Comparison of ENCODE assay signal across 14 cellular contexts in the genomic region with DNA sequence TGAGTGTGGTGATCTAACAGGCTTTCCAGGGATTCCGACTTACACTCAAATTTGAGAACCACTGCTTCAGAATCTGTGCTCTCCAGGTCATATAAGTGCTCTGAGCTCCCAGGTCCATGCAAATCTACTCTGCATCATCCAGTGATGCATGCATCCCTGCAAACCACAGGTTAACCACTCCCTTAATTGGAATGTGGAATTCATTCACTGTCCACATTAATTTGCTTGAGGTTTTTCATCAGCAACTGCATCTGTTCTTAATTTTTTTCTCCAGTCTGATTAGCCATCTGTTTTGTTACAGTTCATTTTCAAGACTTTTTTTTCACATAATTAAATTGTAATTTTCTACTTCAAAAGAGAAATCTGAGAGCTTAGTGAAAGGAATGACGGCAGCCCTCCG. TPM values are rescaled to one million over a fixed set of nuclear protein-coding genes. Genes with fewer than 3 reads are reported as not detected.
DNase-seq lines count a peak whose midpoint lies in the region; ATAC-seq and TF ChIP-seq lines count a peak whose summit lies in the region.
"Had no signal": no experiment of that assay in that cellular context is flagged by ENCODE, and none has a peak within 500 bp of the region (broad histone marks: within the 10 kb centered on the region; RNA-seq: fewer than 3 reads in every experiment).

No MANE protein-coding gene starts in this region.

- POLR2A ChIA-PET in HCT116 (lab: Charles Lee), result no interaction called here

- peaks cover 10% of the 10 kb centered on the region for H3K4me1 Mint-ChIP-seq in activated naive CD4-positive, alpha-beta T cell treated with anti-CD3 and anti-CD28 coated beads for 36 hours (ENCODE audit: low read depth)

- H3K4me1 ChIP-seq in HCT116 (ENCODE audit: control insufficient read depth in 1 of 2, insufficient read depth in 2 of 2, low read length in 2 of 2) (peaks cover 34 to 48% of the 10 kb centered on the region in 2 experiments), adipocyte (ENCODE audit: control insufficient read depth, insufficient read depth, low read length) (peaks cover 29% of the 10 kb centered on the region)
- H3K4me1 ChIP-seq: BE2C had no signal

- H3K9me3 ChIP-seq in HCT116 (ENCODE audit: control insufficient read depth in 1 of 2, insufficient read depth in 1 of 2, low read depth in 1 of 2, low read length in 2 of 2) (peaks cover 4 to 7% of the 10 kb centered on the region in 2 experiments; a peak in 2 of 4 replicates), adipocyte (ENCODE audit: control insufficient read depth, low read length) (peaks cover 6% of the 10 kb centered on the region)
- H3K9me3 ChIP-seq: BE2C had no signal

- H2AFZ ChIP-seq in HCT116 (ENCODE audit: low read depth, low read length, poor library complexity, severe bottlenecking), result no peak overlapping the region

- H3K36me3 ChIP-seq in HCT116 (ENCODE audit: control insufficient read depth in 1 of 2, insufficient read depth in 2 of 2, low read length in 2 of 2) (no peaks in the 10 kb centered on the region), adipocyte (ENCODE audit: control insufficient read depth, insufficient read depth, low read length, severe bottlenecking) (no peaks in the 10 kb centered on the region)
- H3K36me3 ChIP-seq: BE2C had no signal

- TF ChIP-seq CTCF in AG09309 (IDR thresholded peaks at IDR 0.05; ENCODE audit: control insufficient read depth, insufficient read depth, low read depth, low read length, missing control alignments) (no peak), HCT116 (IDR thresholded peaks at IDR 0.05 in 2 of 3, conservative IDR thresholded peaks at IDR 0.05 in 1 of 3; ENCODE audit: borderline replicate concordance in 1 of 3, insufficient read depth in 1 of 3, low read depth in 2 of 3, low read length in 2 of 3) (no peak)

- peak overlapping the region; percentile 53 for H3K4me2 ChIP-seq in HCT116 (ENCODE audit: low read length)

- H3K9ac ChIP-seq in HCT116 (ENCODE audit: low read length) (no peak overlapping the region), adipocyte (ENCODE audit: low read length) (no peak overlapping the region)

- no peak overlapping the region for H3K27ac Mint-ChIP-seq in activated naive CD4-positive, alpha-beta T cell treated with anti-CD3 and anti-CD28 coated beads for 36 hours
- H3K27ac Mint-ChIP-seq: activated naive CD8-positive, alpha-beta T cell treated with anti-CD3 and anti-CD28 coated beads, Interleukin-2, amount 10 ng/mL, durations not matched to agents 7 days and 5 days had no signal

- H4K20me1 ChIP-seq in HCT116 (ENCODE audit: insufficient read depth), result no peaks in the 10 kb centered on the region

- CTCF ChIA-PET in HCT116 (lab: Charles Lee), result no interaction called here
- CTCF ChIA-PET in activated naive CD4-positive, alpha-beta T cell treated with anti-CD3 and anti-CD28 coated beads for 36 hours (lab: Charles Lee), result no interaction called here

- ATAC-seq in HCT116, result 0 out of 2 replicates have a peak, but pooled peaks have one; percentile 33
- ATAC-seq in HG03196 (IDR thresholded peaks at IDR 0.05; ENCODE audit: unreplicated experiment), result no peak

- no peak for TF ChIP-seq RAD21 in HCT116 (IDR thresholded peaks at IDR 0.05; ENCODE audit: low read depth)

- intact Hi-C loops in HCT116 (cut with micrococcal nuclease), result loop anchor here (10.0 kb wide), 1 partner anchor 215 kb away; no protein-coding TSS in a partner anchor
- intact Hi-C loops in activated naive CD4-positive, alpha-beta T cell treated with anti-CD3 and anti-CD28 coated beads for 36 hours (cut with micrococcal nuclease), result no loop called here

- H3K79me2 ChIP-seq in HCT116 (ENCODE audit: insufficient read depth, low read length), result no peaks in the 10 kb centered on the region

- H3K27me3 ChIP-seq in HCT116 (ENCODE audit: insufficient read depth, low read length) (no peaks in the 10 kb centered on the region), adipocyte (replicated peaks; ENCODE audit: control insufficient read depth, insufficient read depth, low read length) (no peaks in the 10 kb centered on the region)
- H3K27me3 ChIP-seq: BE2C, dorsolateral prefrontal cortex had no signal

- no peaks in the 10 kb centered on the region for H3K27me3 Mint-ChIP-seq in activated naive CD4-positive, alpha-beta T cell treated with anti-CD3 and anti-CD28 coated beads for 36 hours (ENCODE audit: low read depth)

- H3K9me3 Mint-ChIP-seq in activated naive CD4-positive, alpha-beta T cell treated with anti-CD3 and anti-CD28 coated beads for 36 hours, result peaks cover 4% of the 10 kb centered on the region

- no peak overlapping the region for H3K27ac ChIP-seq in HCT116 (ENCODE audit: low read depth, low read length)
- H3K27ac ChIP-seq: dorsolateral prefrontal cortex had no signal

- no peaks in the 10 kb centered on the region for H3K9me2 ChIP-seq in HCT116 (ENCODE audit: insufficient read depth)

- H3K4me3 ChIP-seq in AG09309 (ENCODE audit: control insufficient read depth, low read depth, low read length) (no peak overlapping the region), HCT116 (replicated peaks in 1 of 2; ENCODE audit: low read depth in 1 of 2, low read length in 2 of 2) (no peak overlapping the region), adipocyte (ENCODE audit: low read length) (no peak overlapping the region)
- H3K4me3 ChIP-seq: dorsolateral prefrontal cortex had no signal

- H3K36me3 Mint-ChIP-seq in activated naive CD4-positive, alpha-beta T cell treated with anti-CD3 and anti-CD28 coated beads for 36 hours (ENCODE audit: low read depth), result no peaks in the 10 kb centered on the region

- no TSS peak for BruUV-seq in HCT116 (replicated peaks; lab: Mats Ljungman, UMichigan)

- no peak overlapping the region for H3K4me3 Mint-ChIP-seq in activated naive CD4-positive, alpha-beta T cell treated with anti-CD3 and anti-CD28 coated beads for 36 hours
- H3K4me3 Mint-ChIP-seq: activated naive CD8-positive, alpha-beta T cell treated with anti-CD3 and anti-CD28 coated beads, Interleukin-2, amount 10 ng/mL, durations not matched to agents 7 days and 5 days had no signal

- DNase-seq in AG09309 (ENCODE audit: low read depth), result peak; percentile 83
- no peak for DNase-seq in HCT116 (ENCODE audit: low read depth, low spot score)
- DNase-seq in adipocyte (ENCODE audit: low read depth), result peak; percentile 85
- peak; percentile 53 for DNase-seq in glomerular visceral epithelial cell (ENCODE audit: extremely low spot score)
- no peak for DNase-seq in central memory CD4-positive, alpha-beta T cell
- no peak for DNase-seq in NCI-H1694 treated with DMSO at 0.1 percent for 48 hours (lab: John Stamatoyannopoulos, UW)
- DNase-seq in activated naive CD4-positive, alpha-beta T cell treated with anti-CD3 and anti-CD28 coated beads for 36 hours, result no peak
- DNase-seq: activated CD4-positive, CD25-positive, alpha-beta regulatory T cell; activated naive CD8-positive, alpha-beta T cell treated with anti-CD3 and anti-CD28 coated beads, Interleukin-2, amount 10 ng/mL, durations not matched to agents 7 days and 5 days; BE2C; dorsolateral prefrontal cortex; stimulated activated CD4-positive, alpha-beta T cell treated with anti-CD3 and anti-CD28 coated beads, Interleukin-2, amount 100 ng/mL, for 24 hours; trophoblast cell had no signal

- RAD21 ChIA-PET in HCT116 (lab: Charles Lee; ENCODE audit: low non-redundant PET in 1 of 2, low total read pairs in 2 of 2, uncharacterized antibody in 2 of 2, unreplicated experiment in 2 of 2), result no interaction called here

- no peak for TF ChIP-seq POLR2A in HCT116 (IDR thresholded peaks at IDR 0.05; ENCODE audit: borderline replicate concordance, extremely low read depth, insufficient read depth, insufficient read length)

TF ChIP-seq in HCT116, 20 proteins besides CTCF, POLR2A, EP300 and RAD21:
- no peak for TF ChIP-seq ZFX (IDR thresholded peaks at IDR 0.05)
TF ChIP-seq in HCT116: peak in this region for 0.

RNA-seq across cellular contexts. Expression of a gene that starts 43.4 kb away (rescaled TPM):
- total RNA-seq in HCT116 (2021; ENCODE audit: unreplicated experiment), result 22.2 TPM
- 20.3 and 22.3 TPM in 2 replicates for polyA plus RNA-seq in HCT116 (2012)
- 10 to 100 TPM; 15.8 to 16.0 TPM for total RNA-seq in activated naive CD4-positive, alpha-beta T cell treated with anti-CD3 and anti-CD28 coated beads for 36 hours

Comparison
In these comparisons a context has a peak if more than half of its experiments do, and no peak if none do; other contexts are left out.
1. DNase-seq: peak in AG09309 (single experiment), adipocyte (single experiment) and glomerular visceral epithelial cell (single experiment); none in HCT116 (single experiment), central memory CD4-positive, alpha-beta T cell (single experiment), NCI-H1694 treated with DMSO at 0.1 percent for 48 hours (single experiment) and activated naive CD4-positive, alpha-beta T cell treated with anti-CD3 and anti-CD28 coated beads for 36 hours (single experiment).